ENCODE assay signal across 23 cellular contexts in genomic region chr17:15446036-15446435, GRCh38. TPM values are rescaled to one million over a fixed set of nuclear protein-coding genes. Genes with fewer than 3 reads are reported as not detected.
DNase-seq lines count a peak whose midpoint lies in the region; ATAC-seq, FAIRE-seq and TF ChIP-seq lines count a peak whose summit lies in the region.
"Had no signal": no experiment of that assay in that cellular context is flagged by ENCODE, and none has a peak within 500 bp of the region (broad histone marks: within the 10 kb centered on the region; RNA-seq: fewer than 3 reads in every experiment).

No MANE protein-coding gene starts in this region.

- in situ Hi-C loops in IMR-90 (cut with MboI; ENCODE audit: low sequenced_read_pairs) = no loop called here

- POLR2A ChIA-PET in IMR-90 (lab: Charles Lee; ENCODE audit: unreplicated experiment) (no interaction called here), H1 (lab: Charles Lee; ENCODE audit: partially characterized antibody) (no interaction called here)

- H3K9me1 ChIP-seq in IMR-90 (ENCODE audit: insufficient read depth, low read length) = no peaks in the 10 kb centered on the region; the same call in 1 of the 2 replicates

- FAIRE-seq in H1 (lab: Jason Lieb, UNC) = no peak
- FAIRE-seq: frontal cortex, keratinocyte had no signal

- H3K36me3 Mint-ChIP-seq in neural progenitor cell = peaks cover 12% of the 10 kb centered on the region

- no peak overlapping the region for H2AK9ac ChIP-seq in IMR-90 (replicated peaks; ENCODE audit: low read depth, low read length, poor library complexity)

- H3K4me3 ChIP-seq in IMR-90 (ENCODE audit: insufficient read depth, low read depth, low read length) (no peak overlapping the region), H1 (ENCODE audit: extremely low read depth in 1 of 4, insufficient read depth in 2 of 4, low read depth in 3 of 4, low read length in 4 of 4) (no peak overlapping the region), neural progenitor cell (no peak overlapping the region)
- H3K4me3 ChIP-seq: HAP-1, tibial nerve had no signal

- no peaks in the 10 kb centered on the region for H3K23me2 ChIP-seq in H1 (ENCODE audit: low read depth, low read length)

- no peak for TF ChIP-seq RAD21 in IMR-90 (IDR thresholded peaks at IDR 0.05; ENCODE audit: low read length)
- peak; percentile 75 to 80 for TF ChIP-seq RAD21 in H1 (IDR thresholded peaks at IDR 0.05 in 1 of 2, conservative IDR thresholded peaks at IDR 0.05 in 1 of 2; ENCODE audit: low read depth in 2 of 2, low read length in 2 of 2)

- DNase-seq in IMR-90 (no peak), H1 (ENCODE audit: low read depth in 1 of 2, low spot score in 2 of 2) (peak in 1 of 2 experiments; percentile 86), neural progenitor cell (ENCODE audit: low spot score) (peak; percentile 44), Ammon's horn (ENCODE audit: low spot score) (no peak), NCI-H2227 treated with DMSO at 0.1 percent for 48 hours (lab: John Stamatoyannopoulos, UW) (no peak)
- DNase-seq: activated naive CD8-positive, alpha-beta T cell treated with anti-CD3 and anti-CD28 coated beads, Interleukin-2, amount 10 ng/mL, durations not matched to agents 7 days and 5 days; activated T-cell treated with anti-CD3 and anti-CD28 coated beads, Interleukin-2, amount 50 U/mL, for 48 hours; caudate nucleus; CD4-positive, CD25-positive, alpha-beta regulatory T cell; effector memory CD4-positive, alpha-beta T cell; midbrain; NCI-H1105 treated with DMSO at 0.1 percent for 48 hours; NCI-H226; SIG-M5; stimulated activated CD4-positive, alpha-beta T cell treated with anti-CD3 and anti-CD28 coated beads, Interleukin-4, amount 100 ng/mL, for 4 hours; T-helper 9 cell had no signal

- H3K27ac Mint-ChIP-seq in neural progenitor cell = no peak overlapping the region
- H3K27ac Mint-ChIP-seq: activated naive CD8-positive, alpha-beta T cell treated with anti-CD3 and anti-CD28 coated beads, Interleukin-2, amount 10 ng/mL, durations not matched to agents 7 days and 5 days had no signal

- H2BK120ac ChIP-seq in IMR-90 (ENCODE audit: low read depth, low read length) (no peak overlapping the region), H1 (replicated peaks; ENCODE audit: low read depth, low read length) (no peak overlapping the region)

- H3K9ac ChIP-seq in IMR-90 (ENCODE audit: low read depth, low read length) (no peak overlapping the region), H1 (replicated peaks in 1 of 4; ENCODE audit: extremely low read depth in 1 of 4, low read depth in 3 of 4, low read length in 3 of 4) (no peak overlapping the region), neural progenitor cell (no peak overlapping the region)

- dilution Hi-C loops in IMR-90 (cut with HindIII; ENCODE audit: low sequenced_read_pairs, unreplicated experiment) = no loop called here

- no peak overlapping the region for H2BK12ac ChIP-seq in H1 (ENCODE audit: low read depth, low read length)

- H4K8ac ChIP-seq in IMR-90 (ENCODE audit: low read depth in 2 of 2, low read length in 2 of 2) (no peak overlapping the region), H1 (ENCODE audit: extremely low read depth, insufficient read depth, low read length) (no peak overlapping the region)

- no peak overlapping the region for H3K4me3 Mint-ChIP-seq in neural progenitor cell
- H3K4me3 Mint-ChIP-seq: activated naive CD8-positive, alpha-beta T cell treated with anti-CD3 and anti-CD28 coated beads, Interleukin-2, amount 10 ng/mL, durations not matched to agents 7 days and 5 days; CD4-positive, CD25-positive, alpha-beta regulatory T cell had no signal

- intact Hi-C loops in IMR-90 (cut with micrococcal nuclease) = no loop called here

- H3K27ac ChIP-seq in IMR-90 (ENCODE audit: insufficient read depth, low read length) = no peak overlapping the region
- no peak overlapping the region for H3K27ac ChIP-seq in H1 (ENCODE audit: low read depth, low read length)
- H3K27ac ChIP-seq in neural progenitor cell = no peak overlapping the region
- H3K27ac ChIP-seq: neutrophil, tibial nerve had no signal

- H3K4me1 ChIP-seq in IMR-90 (ENCODE audit: control insufficient read depth, insufficient read depth, low read length) (peaks cover 3% of the 10 kb centered on the region; the same call in 1 of the 2 replicates), H1 (replicated peaks in 1 of 4; ENCODE audit: control insufficient read depth in 3 of 4, insufficient read depth in 4 of 4, low read length in 3 of 4) (no peaks in the 10 kb centered on the region), neural progenitor cell (no peaks in the 10 kb centered on the region)
- H3K4me1 ChIP-seq: HAP-1 had no signal

- H3K18ac ChIP-seq in IMR-90 (ENCODE audit: low read depth, low read length) = no peak overlapping the region
- H3K18ac ChIP-seq in H1 (ENCODE audit: extremely low read depth, low read length) = no peak overlapping the region

- no peaks in the 10 kb centered on the region for H3K27me3 ChIP-seq in IMR-90 (ENCODE audit: control insufficient read depth, insufficient read depth, low read length)
- H3K27me3 ChIP-seq in H1 (replicated peaks in 1 of 4; ENCODE audit: control insufficient read depth in 3 of 4, extremely low read depth in 1 of 4, insufficient read depth in 3 of 4, low read length in 3 of 4) = no peaks in the 10 kb centered on the region
- no peaks in the 10 kb centered on the region for H3K27me3 ChIP-seq in neural progenitor cell
- H3K27me3 ChIP-seq: neutrophil, tibial nerve had no signal

- no peaks in the 10 kb centered on the region for H3F3A ChIP-seq in neural progenitor cell (ENCODE audit: low read depth)

- CTCF ChIA-PET in IMR-90 (lab: Yijun Ruan, JAX) = no interaction called here
- CTCF ChIA-PET in H1 (lab: Charles Lee; ENCODE audit: partially characterized antibody) = interaction anchor here (0.6 to 5.5 kb wide), 19 partner anchors 9 to 1816 kb away, joined by 3 to 35 read pairs (median 3); no protein-coding TSS in a partner anchor

- peaks cover 9% of the 10 kb centered on the region for H3K4me1 Mint-ChIP-seq in neural progenitor cell

- H3K9me3 Mint-ChIP-seq in neural progenitor cell = no peaks in the 10 kb centered on the region
- H3K9me3 Mint-ChIP-seq: activated naive CD8-positive, alpha-beta T cell treated with anti-CD3 and anti-CD28 coated beads, Interleukin-2, amount 10 ng/mL, durations not matched to agents 7 days and 5 days; CD4-positive, CD25-positive, alpha-beta regulatory T cell had no signal

- peaks cover 2% of the 10 kb centered on the region for H3K27me3 Mint-ChIP-seq in neural progenitor cell (ENCODE audit: insufficient read depth, low read depth)
- H3K27me3 Mint-ChIP-seq: activated naive CD8-positive, alpha-beta T cell treated with anti-CD3 and anti-CD28 coated beads, Interleukin-2, amount 10 ng/mL, durations not matched to agents 7 days and 5 days; CD4-positive, CD25-positive, alpha-beta regulatory T cell had no signal

- H2AK5ac ChIP-seq in IMR-90 (ENCODE audit: low read depth, low read length) (no peak overlapping the region), H1 (ENCODE audit: low read depth, low read length) (no peak overlapping the region)

- H2BK20ac ChIP-seq in IMR-90 (ENCODE audit: low read depth, low read length) (no peak overlapping the region), H1 (ENCODE audit: low read length) (no peak overlapping the region)

- H4K5ac ChIP-seq in IMR-90 (ENCODE audit: low read depth, low read length) (no peak overlapping the region), H1 (ENCODE audit: insufficient read length, low read depth, low read length) (no peak overlapping the region)

- H4K91ac ChIP-seq in IMR-90 (ENCODE audit: insufficient read depth, low read depth, low read length) = no peak overlapping the region
- no peak overlapping the region for H4K91ac ChIP-seq in H1 (replicated peaks; ENCODE audit: insufficient read length, low read length)

- no peak overlapping the region for H3K14ac ChIP-seq in IMR-90 (replicated peaks; ENCODE audit: low read depth, low read length)
- H3K14ac ChIP-seq in H1 (ENCODE audit: insufficient read length) = no peak overlapping the region

- H3K79me2 ChIP-seq in H1 (ENCODE audit: control insufficient read depth in 1 of 2, insufficient read depth in 2 of 2, low read length in 2 of 2) (no peaks in the 10 kb centered on the region), neural progenitor cell (ENCODE audit: low read depth) (no peaks in the 10 kb centered on the region)

- H4K20me1 ChIP-seq in IMR-90 (ENCODE audit: insufficient read depth, low read length) (no peaks in the 10 kb centered on the region), H1 (replicated peaks in 1 of 2; ENCODE audit: control insufficient read depth in 1 of 2, insufficient read depth in 2 of 2, low read length in 2 of 2) (no peaks in the 10 kb centered on the region), neural progenitor cell (ENCODE audit: low read depth) (no peaks in the 10 kb centered on the region)

- WGBS in IMR-90 (ENCODE audit: extremely low coverage in 2 of 2, insufficient read length in 1 of 2), 2 experiments = 81% methylated on average over 4 of the region's 10 CpGs; no CpG with 5 or more reads in 1 of the 2 experiments
- WGBS in H1 (ENCODE audit: extremely low coverage in 1 of 2, insufficient coverage in 1 of 2, insufficient read length in 1 of 2, insufficient replicate concordance in 2 of 2, low coverage in 1 of 2, low lambda C conversion rate in 2 of 2, missing lambda C conversion rate in 1 of 2), 2 experiments = 54% methylated on average over 10 of the region's 10 CpGs; no CpG with 5 or more reads in 1 of the 2 experiments

- H3K36me3 ChIP-seq in IMR-90 (ENCODE audit: control insufficient read depth, insufficient read depth, low read length) (peaks cover 1% of the 10 kb centered on the region; the same call in 1 of the 2 replicates), H1 (ENCODE audit: control insufficient read depth in 2 of 4, insufficient read depth in 4 of 4, low read length in 3 of 4) (no peaks in the 10 kb centered on the region), neural progenitor cell (no peaks in the 10 kb centered on the region)
- H3K36me3 ChIP-seq: HAP-1, neutrophil, tibial nerve had no signal

- H3K4me2 ChIP-seq in IMR-90 (ENCODE audit: low read depth, low read length) (no peak overlapping the region), H1 (ENCODE audit: insufficient read depth in 1 of 2, low read depth in 2 of 2, low read length in 2 of 2) (no peak overlapping the region), neural progenitor cell (no peak overlapping the region)

- TF ChIP-seq CTCF in GM12873 (IDR thresholded peaks at IDR 0.05; ENCODE audit: insufficient read depth, low read depth, low read length, missing control alignments) = peak; percentile 15
- TF ChIP-seq CTCF in IMR-90 (conservative IDR thresholded peaks at IDR 0.05; ENCODE audit: low read depth, low read length) = 0 out of 2 replicates have a peak, but pooled peaks have one; percentile 2
- peak; percentile 73 to 80 (median 78) for TF ChIP-seq CTCF in H1 (IDR thresholded peaks at IDR 0.05; ENCODE audit: control extremely low read depth in 1 of 3, insufficient read depth in 1 of 3, low read depth in 1 of 3, low read length in 3 of 3)
- peak; percentile 47 for TF ChIP-seq CTCF in neural progenitor cell (IDR thresholded peaks at IDR 0.05)

- no peaks in the 10 kb centered on the region for H3K79me1 ChIP-seq in IMR-90 (ENCODE audit: low read depth in 1 of 2, low read length in 2 of 2)
- no peaks in the 10 kb centered on the region for H3K79me1 ChIP-seq in H1 (ENCODE audit: low read depth, low read length)

- H3K23ac ChIP-seq in IMR-90 (ENCODE audit: low read depth, low read length) (no peak overlapping the region), H1 (ENCODE audit: insufficient read length) (no peak overlapping the region)

- no peak overlapping the region for H3K4ac ChIP-seq in IMR-90 (ENCODE audit: low read depth, low read length)
- no peak overlapping the region for H3K4ac ChIP-seq in H1 (replicated peaks; ENCODE audit: insufficient read length, low read depth, low read length)

- TF ChIP-seq POLR2A in IMR-90 (IDR thresholded peaks at IDR 0.05; ENCODE audit: low read depth, low read length) (no peak), H1 (IDR thresholded peaks at IDR 0.05; ENCODE audit: control extremely low read depth in 1 of 2, low read depth in 2 of 2, low read length in 2 of 2) (no peak)

- H2AFZ ChIP-seq in IMR-90 (replicated peaks; ENCODE audit: low read length, poor library complexity) (no peak overlapping the region), H1 (ENCODE audit: low read length) (no peak overlapping the region), neural progenitor cell (replicated peaks) (no peak overlapping the region)

- ATAC-seq in IMR-90 (ENCODE audit: low read depth) (no peak), GM19467 (IDR thresholded peaks at IDR 0.05; ENCODE audit: unreplicated experiment) (no peak)

- H2BK5ac ChIP-seq in IMR-90 (ENCODE audit: low read depth, low read length, poor library complexity, severe bottlenecking) (no peak overlapping the region), H1 (ENCODE audit: low read depth, low read length) (no peak overlapping the region)

- H2BK15ac ChIP-seq in IMR-90 (ENCODE audit: low read depth, low read length) (no peak overlapping the region), H1 (ENCODE audit: low read length) (no peak overlapping the region)

- H3K56ac ChIP-seq in IMR-90 (ENCODE audit: extremely low read depth, insufficient read depth, low read length) = no peak overlapping the region
- H3K56ac ChIP-seq in H1 (replicated peaks; ENCODE audit: insufficient read length, low read depth, low read length) = no peak overlapping the region

- H3K9me3 ChIP-seq in IMR-90 (ENCODE audit: control insufficient read depth, insufficient read depth, low read length) = no peaks in the 10 kb centered on the region
- H3K9me3 ChIP-seq in H1 (ENCODE audit: insufficient read depth in 2 of 2, low read depth in 1 of 2, low read length in 1 of 2) = no peaks in the 10 kb centered on the region
- H3K9me3 ChIP-seq in neural progenitor cell (ENCODE audit: low read depth) = no peaks in the 10 kb centered on the region
- H3K9me3 ChIP-seq: HAP-1, neutrophil, tibial nerve had no signal

- TF ChIP-seq EP300 in H1 (IDR thresholded peaks at IDR 0.05; ENCODE audit: borderline replicate concordance in 1 of 2, low read depth in 2 of 2, low read length in 2 of 2) = no peak

- BruUV-seq in IMR-90 (replicated peaks; lab: Mats Ljungman, UMichigan) = no TSS peak

RNA-seq across cellular contexts. Expression of gene CDRT4, which starts 21.4 kb away (rescaled TPM):
- total RNA-seq in IMR-90 (2012; rRNA removed) = 0.56 and 0.90 TPM in 2 replicates
- 2.7 and 3.7 TPM in 2 replicates for polyA plus RNA-seq in IMR-90 (2012; rRNA removed)
- 0.13 and 0.50 TPM in 2 replicates for polyA plus RNA-seq in IMR-90 (2012; cell fraction: cytosol; rRNA removed)
- polyA plus RNA-seq in IMR-90 (2012; cell fraction: nucleus; rRNA removed; ENCODE audit: low replicate concordance) = 27.7 and 76.4 TPM in 2 replicates
- 1.4 and 2.6 TPM in 2 replicates for total RNA-seq in H1 (2021; fragmentation: NEBNext Ultra II Directional; extraction: Animal tissue kit (Norgen Biotek cat#: 25700))
- polyA plus RNA-seq in H1 (2011; rRNA removed) = 3.0 and 5.6 TPM in 2 replicates
- polyA plus RNA-seq in H1 (2011; cell fraction: cytosol; rRNA removed) = 3.0 TPM
- polyA plus RNA-seq in H1 (2011; cell fraction: nucleus; rRNA removed) = 21.9 TPM
- 0.42 to 3.4 TPM (median 2.2 TPM) in 4 replicates for polyA plus RNA-seq in H1 (2012, experiment 1 of 2)
- polyA plus RNA-seq in H1 (2012, experiment 2 of 2) = not detected
- polyA plus RNA-seq in H1 (2013, experiment 1 of 2) = 6.8 TPM
- polyA plus RNA-seq in H1 (2013, experiment 2 of 2) = 5.8 TPM
- polyA minus RNA-seq in H1 (2011; rRNA and poly(A)+ RNA removed) = 4.2 and 7.3 TPM in 2 replicates
- polyA minus RNA-seq in H1 (2011; cell fraction: cytosol; rRNA and poly(A)+ RNA removed) = 4.4 TPM
- 13.8 TPM for polyA minus RNA-seq in H1 (2011; cell fraction: nucleus; rRNA and poly(A)+ RNA removed)
- 7.7 and 18.2 TPM in 2 replicates for total RNA-seq in neural progenitor cell (ENCODE audit: low replicate concordance)

Comparison
In these comparisons a context has a peak if more than half of its experiments do, and no peak if none do; other contexts are left out.
1. CTCF ChIP-seq: peak in every context shown above with its lines; median percentile 78 in H1; 47 in neural progenitor cell; 15 in GM12873; 2 in IMR-90.